In genomic region chr3:170044795-170045244, GRCh38 we compare ENCODE assay signal across 8 cellular contexts.
DNase-seq lines count a peak whose midpoint lies in the region; ATAC-seq and TF ChIP-seq lines count a peak whose summit lies in the region.

No MANE protein-coding gene starts in this region.

- no peak overlapping the region for H3K27ac Mint-ChIP-seq in stimulated activated effector memory CD8-positive, alpha-beta T cell treated with anti-CD3 and anti-CD28 coated beads, Interleukin-12 subunit alpha, Interleukin-12 subunit beta, amount 100 ng/mL, for 72 hours

- no peaks in the 10 kb centered on the region for H3K9me3 Mint-ChIP-seq in stimulated activated effector memory CD8-positive, alpha-beta T cell treated with anti-CD3 and anti-CD28 coated beads, Interleukin-12 subunit alpha, Interleukin-12 subunit beta, amount 100 ng/mL, for 72 hours

- peak overlapping the region; percentile 17; the same call in 1 of the 2 replicates for H3K4me3 ChIP-seq in GM12865 (ENCODE audit: low read depth, low read length)
- no peak overlapping the region for H3K4me3 ChIP-seq in effector memory CD4-positive, alpha-beta T cell (ENCODE audit: insufficient read depth, low read depth, low read length, poor library complexity, severe bottlenecking)

- peaks cover 35% of the 10 kb centered on the region for H3K4me1 Mint-ChIP-seq in stimulated activated effector memory CD8-positive, alpha-beta T cell treated with anti-CD3 and anti-CD28 coated beads, Interleukin-12 subunit alpha, Interleukin-12 subunit beta, amount 100 ng/mL, for 72 hours

- no peak overlapping the region for H3K27ac ChIP-seq in effector memory CD4-positive, alpha-beta T cell (ENCODE audit: insufficient read depth, low read length, poor library complexity, severe bottlenecking)

- no peaks in the 10 kb centered on the region for H3K36me3 ChIP-seq in effector memory CD4-positive, alpha-beta T cell (ENCODE audit: control insufficient read depth, insufficient read depth, low read length)

- no peak overlapping the region for H3K4me3 Mint-ChIP-seq in stimulated activated effector memory CD8-positive, alpha-beta T cell treated with anti-CD3 and anti-CD28 coated beads, Interleukin-12 subunit alpha, Interleukin-12 subunit beta, amount 100 ng/mL, for 72 hours

- no peak for TF ChIP-seq CTCF in GM12865 (IDR thresholded peaks at IDR 0.05; ENCODE audit: insufficient read depth, low read depth, low read length, missing control alignments)

- ATAC-seq in GM21367 (IDR thresholded peaks at IDR 0.05; ENCODE audit: unreplicated experiment) (peak; percentile 82), HG03558 (IDR thresholded peaks at IDR 0.05; ENCODE audit: extremely low read depth, unreplicated experiment) (peak; percentile 68)
- no peak for ATAC-seq in stimulated activated effector memory CD8-positive, alpha-beta T cell treated with anti-CD3 and anti-CD28 coated beads, Interleukin-12 subunit alpha, Interleukin-12 subunit beta, amount 100 ng/mL, for 72 hours

- no peaks in the 10 kb centered on the region for H3K27me3 ChIP-seq in effector memory CD4-positive, alpha-beta T cell (replicated peaks; ENCODE audit: control insufficient read depth, insufficient read depth, low read length, poor library complexity, severe bottlenecking)

- DNase-seq in GM12865 (ENCODE audit: low read depth) (peak; percentile 93), germinal center (ENCODE audit: low spot score) (peak; percentile 66), COR-L47 (lab: John Stamatoyannopoulos, UW) (no peak)
- no peak for DNase-seq in stimulated activated CD4-positive, alpha-beta T cell treated with anti-CD3 and anti-CD28 coated beads, Interleukin-1b, Interleukin-23, amount 100 ng/mL, for 48 hours
- no peak for DNase-seq in stimulated activated effector memory CD8-positive, alpha-beta T cell treated with anti-CD3 and anti-CD28 coated beads, Interleukin-12 subunit alpha, Interleukin-12 subunit beta, amount 100 ng/mL, for 72 hours (ENCODE audit: low spot score in 2 of 2)
- no peak for DNase-seq in effector memory CD4-positive, alpha-beta T cell

- H3K4me1 ChIP-seq in effector memory CD4-positive, alpha-beta T cell (ENCODE audit: control insufficient read depth, insufficient read depth, low read length, poor library complexity, severe bottlenecking), result peaks cover 4% of the 10 kb centered on the region

- H3K36me3 Mint-ChIP-seq in stimulated activated effector memory CD8-positive, alpha-beta T cell treated with anti-CD3 and anti-CD28 coated beads, Interleukin-12 subunit alpha, Interleukin-12 subunit beta, amount 100 ng/mL, for 72 hours, result peaks cover 11% of the 10 kb centered on the region

- no peaks in the 10 kb centered on the region for H3K9me3 ChIP-seq in effector memory CD4-positive, alpha-beta T cell (ENCODE audit: control insufficient read depth, low read length)

Comparison
In these comparisons a context has a peak if more than half of its experiments do, and no peak if none do; other contexts are left out.
1. DNase-seq: peak in GM12865 (single experiment) and germinal center (single experiment); none in stimulated activated CD4-positive, alpha-beta T cell treated with anti-CD3 and anti-CD28 coated beads, Interleukin-1b, Interleukin-23, amount 100 ng/mL, for 48 hours (single experiment), stimulated activated effector memory CD8-positive, alpha-beta T cell treated with anti-CD3 and anti-CD28 coated beads, Interleukin-12 subunit alpha, Interleukin-12 subunit beta, amount 100 ng/mL, for 72 hours (0 of 2), COR-L47 (single experiment) and effector memory CD4-positive, alpha-beta T cell (0 of 3).